Comparison of ENCODE assay signal across 24 cellular contexts in genomic region chr2:101868525-101868924, GRCh38.
"Had no signal": no experiment of that assay in that cellular context is flagged by ENCODE, and none has a peak within 500 bp of the region (broad histone marks: within the 10 kb centered on the region; RNA-seq: fewer than 3 reads in every experiment).

No MANE protein-coding gene starts in this region.

- H3K9me3 ChIP-seq: Peyer's patch, SJCRH30, SK-N-SH had no signal

- ATAC-seq: activated CD8-positive, alpha-beta T cell treated with anti-CD3 and anti-CD28 coated beads for 36 hours; activated T-helper 17 cell treated with anti-CD3 and anti-CD28 coated beads, Interleukin-2, amount 50 U/mL, for 72 hours; K562 had no signal

- H3K9ac ChIP-seq: SK-N-SH had no signal

- H3K4me3 ChIP-seq: K562, Peyer's patch, SJCRH30 had no signal

- FAIRE-seq: K562 had no signal

- H3K4me3 Mint-ChIP-seq: activated CD8-positive, alpha-beta T cell treated with anti-CD3 and anti-CD28 coated beads for 36 hours; activated T-helper 17 cell treated with anti-CD3 and anti-CD28 coated beads, Interleukin-2, amount 50 U/mL, for 72 hours had no signal

- H3K27ac Mint-ChIP-seq: activated CD8-positive, alpha-beta T cell treated with anti-CD3 and anti-CD28 coated beads for 36 hours; activated T-helper 17 cell treated with anti-CD3 and anti-CD28 coated beads, Interleukin-2, amount 50 U/mL, for 72 hours had no signal

- DNase-seq: activated CD4-positive, alpha-beta T cell treated with anti-CD3 and anti-CD28 coated beads for 4 hours; activated CD4-positive, CD25-positive, alpha-beta regulatory T cell; activated CD8-positive, alpha-beta memory T cell treated with anti-CD3 and anti-CD28 coated beads, Interleukin-2, amount 50 U/mL, for 4 hours; activated CD8-positive, alpha-beta T cell treated with anti-CD3 and anti-CD28 coated beads for 36 hours; activated gamma-delta T cell treated with Interleukin-2 at 50 U/mL for 16 hours; activated naive CD4-positive, alpha-beta T cell treated with anti-CD3 and anti-CD28 coated beads, Interleukin-2, amount 50 U/mL, for 16 hours; cerebellar nuclear complex; Karpas-422; NCI-H1105 treated with DMSO at 0.1 percent for 48 hours; NCI-H1436 treated with DMSO at 0.1 percent for 48 hours; NCI-H187; NCI-H2081; NCI-H510A treated with DMSO at 0.1 percent for 48 hours; NCI-H69; NK-92 treated with Interleukin-12 subunit alpha and Interleukin-12 subunit beta, amount 100 ng/mL, for 24 hours; Peyer's patch; Right ventricle myocardium superior; SJCRH30; SK-N-SH; T-helper 1 cell had no signal

- H3K27ac ChIP-seq: Peyer's patch, RWPE1, SJCRH30, VCaP had no signal

- H3K9me3 Mint-ChIP-seq: activated CD8-positive, alpha-beta T cell treated with anti-CD3 and anti-CD28 coated beads for 36 hours; activated T-helper 17 cell treated with anti-CD3 and anti-CD28 coated beads, Interleukin-2, amount 50 U/mL, for 72 hours had no signal

- H3K27me3 ChIP-seq: Peyer's patch, SJCRH30 had no signal

- H3K4me2 ChIP-seq: SK-N-SH had no signal

- H3K27me3 Mint-ChIP-seq: activated CD8-positive, alpha-beta T cell treated with anti-CD3 and anti-CD28 coated beads for 36 hours; activated T-helper 17 cell treated with anti-CD3 and anti-CD28 coated beads, Interleukin-2, amount 50 U/mL, for 72 hours had no signal

- H3K4me1 ChIP-seq: Peyer's patch, SJCRH30 had no signal
